Comparison of ENCODE assay signal across 6 cellular contexts in the genomic region with DNA sequence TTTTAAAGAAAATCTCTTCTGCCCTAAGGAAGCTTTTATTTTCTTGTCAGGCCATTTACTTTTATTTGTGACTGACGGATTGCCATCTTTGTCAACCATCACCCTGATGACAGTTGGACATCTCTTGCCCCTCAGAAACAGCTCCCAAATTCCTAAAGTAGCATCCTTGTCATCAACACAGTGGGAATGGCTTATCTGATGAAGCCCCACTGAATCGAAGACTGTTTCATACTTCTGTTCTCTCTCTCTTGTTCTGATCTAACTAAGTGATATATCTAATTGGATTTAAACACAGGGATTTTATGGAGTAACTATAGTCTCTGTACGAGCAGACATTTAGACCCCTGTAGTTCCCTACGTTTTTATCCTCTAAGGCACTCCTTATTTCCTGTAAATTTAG.
"Had no signal": no experiment of that assay in that cellular context is flagged by ENCODE, and none has a peak within 500 bp of the region (broad histone marks: within the 10 kb centered on the region; RNA-seq: fewer than 3 reads in every experiment).

No MANE protein-coding gene starts in this region.

- H2AFZ ChIP-seq: GM23338 had no signal

- H3K9me3 Mint-ChIP-seq: GM23338, H9 had no signal

- DNase-seq: H9, HCEC 1CT had no signal

- H3K4me3 Mint-ChIP-seq: GM23338, H9 had no signal

- H3K4me3 ChIP-seq: GM23338, K562 had no signal

- H3K4me2 ChIP-seq: GM23338 had no signal

- H3K27ac Mint-ChIP-seq: GM23338, H9 had no signal

- H3K27ac ChIP-seq: HL-60 had no signal

- ATAC-seq: GM23338, HepG2, K562 had no signal
